12 cellular contexts compared by ENCODE assay signal in genomic region chr4:3502941-3503936, GRCh38. TPM values are rescaled to one million over a fixed set of nuclear protein-coding genes. Genes with fewer than 3 reads are reported as not detected.
DNase-seq lines count a peak whose midpoint lies in the region; ATAC-seq and TF ChIP-seq lines count a peak whose summit lies in the region.
"Had no signal": no experiment of that assay in that cellular context is flagged by ENCODE, and none has a peak within 500 bp of the region (broad histone marks: within the 10 kb centered on the region; RNA-seq: fewer than 3 reads in every experiment).

No MANE protein-coding gene starts in this region.

- H3K9me3 Mint-ChIP-seq in activated naive CD4-positive, alpha-beta T cell treated with anti-CD3 and anti-CD28 coated beads, Interleukin-2, amount 50 U/mL, for 72 hours: no peaks in the 10 kb centered on the region
- H3K9me3 Mint-ChIP-seq in activated naive CD4-positive, alpha-beta T cell treated with anti-CD3 and anti-CD28 coated beads for 36 hours: no peaks in the 10 kb centered on the region
- no peaks in the 10 kb centered on the region for H3K9me3 Mint-ChIP-seq in activated T-helper 1 cell treated with anti-CD3 and anti-CD28 coated beads, Interleukin-12 subunit alpha, Interleukin-12 subunit beta, Interleukin-2, Interleukin-4 antibody, amounts not matched to agents 30 ng/mL and 10 ng/mL and 1 ng/mL, durations not matched to agents 14 hours and 24 hours and 36 hours
- H3K9me3 Mint-ChIP-seq in stimulated activated effector memory CD8-positive, alpha-beta T cell treated with anti-CD3 and anti-CD28 coated beads, Interleukin-12 subunit alpha, Interleukin-12 subunit beta, amount 100 ng/mL, for 72 hours: no peaks in the 10 kb centered on the region

- H3K4me3 ChIP-seq in right atrium auricular region: no peak overlapping the region
- H3K4me3 ChIP-seq: HAP-1 had no signal

- no peaks in the 10 kb centered on the region for H3K27me3 Mint-ChIP-seq in activated naive CD4-positive, alpha-beta T cell treated with anti-CD3 and anti-CD28 coated beads for 36 hours (ENCODE audit: low read depth)
- no peaks in the 10 kb centered on the region for H3K27me3 Mint-ChIP-seq in activated T-helper 1 cell treated with anti-CD3 and anti-CD28 coated beads, Interleukin-12 subunit alpha, Interleukin-12 subunit beta, Interleukin-2, Interleukin-4 antibody, amounts not matched to agents 30 ng/mL and 10 ng/mL and 1 ng/mL, durations not matched to agents 14 hours and 24 hours and 36 hours (ENCODE audit: insufficient read depth)

- H3K9me3 ChIP-seq in right atrium auricular region: no peaks in the 10 kb centered on the region
- H3K9me3 ChIP-seq: HAP-1 had no signal

- peak in 1 of 2 donors; percentile 83 for ATAC-seq in activated naive CD4-positive, alpha-beta T cell treated with anti-CD3 and anti-CD28 coated beads, Interleukin-2, amount 50 U/mL, for 72 hours
- ATAC-seq in stimulated activated effector memory CD8-positive, alpha-beta T cell treated with anti-CD3 and anti-CD28 coated beads, Interleukin-12 subunit alpha, Interleukin-12 subunit beta, amount 100 ng/mL, for 72 hours: peak; percentile 69
- no peak for ATAC-seq in HG03439 (IDR thresholded peaks at IDR 0.05; ENCODE audit: unreplicated experiment)

- H3K4me1 Mint-ChIP-seq in activated naive CD4-positive, alpha-beta T cell treated with anti-CD3 and anti-CD28 coated beads for 36 hours (ENCODE audit: low read depth): peaks cover 3% of the 10 kb centered on the region
- H3K4me1 Mint-ChIP-seq in activated T-helper 1 cell treated with anti-CD3 and anti-CD28 coated beads, Interleukin-12 subunit alpha, Interleukin-12 subunit beta, Interleukin-2, Interleukin-4 antibody, amounts not matched to agents 30 ng/mL and 10 ng/mL and 1 ng/mL, durations not matched to agents 14 hours and 24 hours and 36 hours (ENCODE audit: low read depth): peaks cover 6% of the 10 kb centered on the region
- peaks cover 11% of the 10 kb centered on the region for H3K4me1 Mint-ChIP-seq in stimulated activated effector memory CD8-positive, alpha-beta T cell treated with anti-CD3 and anti-CD28 coated beads, Interleukin-12 subunit alpha, Interleukin-12 subunit beta, amount 100 ng/mL, for 72 hours

- DNase-seq in activated naive CD4-positive, alpha-beta T cell treated with anti-CD3 and anti-CD28 coated beads, Interleukin-2, amount 50 U/mL, for 72 hours (ENCODE audit: low spot score in 2 of 2): no peak
- DNase-seq in activated naive CD4-positive, alpha-beta T cell treated with anti-CD3 and anti-CD28 coated beads for 36 hours: no peak
- no peak for DNase-seq in activated T-helper 1 cell treated with anti-CD3 and anti-CD28 coated beads, Interleukin-12 subunit alpha, Interleukin-12 subunit beta, Interleukin-2, Interleukin-4 antibody, amounts not matched to agents 30 ng/mL and 10 ng/mL and 1 ng/mL, durations not matched to agents 14 hours and 24 hours and 36 hours (ENCODE audit: low spot score)
- DNase-seq in right atrium auricular region (ENCODE audit: low spot score) (no peak), NCI-H1417 treated with DMSO at 0.1 percent for 48 hours (lab: John Stamatoyannopoulos, UW) (no peak)
- DNase-seq in stimulated activated effector memory CD8-positive, alpha-beta T cell treated with anti-CD3 and anti-CD28 coated beads, Interleukin-12 subunit alpha, Interleukin-12 subunit beta, amount 100 ng/mL, for 72 hours (ENCODE audit: low spot score in 2 of 2): no peak
- DNase-seq: AML-193, NCI-H1417, NCI-H2029 treated with DMSO at 0.1 percent for 48 hours, NCI-H510A treated with DMSO at 0.1 percent for 48 hours had no signal

- H3K36me3 ChIP-seq in right atrium auricular region: peaks cover 56% of the 10 kb centered on the region

- peaks cover 0 to 1% of the 10 kb centered on the region in 2 donors for H3K36me3 Mint-ChIP-seq in activated naive CD4-positive, alpha-beta T cell treated with anti-CD3 and anti-CD28 coated beads, Interleukin-2, amount 50 U/mL, for 72 hours
- H3K36me3 Mint-ChIP-seq in activated naive CD4-positive, alpha-beta T cell treated with anti-CD3 and anti-CD28 coated beads for 36 hours (ENCODE audit: low read depth): peaks cover 18% of the 10 kb centered on the region
- H3K36me3 Mint-ChIP-seq in activated T-helper 1 cell treated with anti-CD3 and anti-CD28 coated beads, Interleukin-12 subunit alpha, Interleukin-12 subunit beta, Interleukin-2, Interleukin-4 antibody, amounts not matched to agents 30 ng/mL and 10 ng/mL and 1 ng/mL, durations not matched to agents 14 hours and 24 hours and 36 hours (ENCODE audit: low read depth): peaks cover 10% of the 10 kb centered on the region
- peaks cover 40% of the 10 kb centered on the region for H3K36me3 Mint-ChIP-seq in stimulated activated effector memory CD8-positive, alpha-beta T cell treated with anti-CD3 and anti-CD28 coated beads, Interleukin-12 subunit alpha, Interleukin-12 subunit beta, amount 100 ng/mL, for 72 hours

- no peaks in the 10 kb centered on the region for H3K27me3 ChIP-seq in right atrium auricular region

- no peak for TF ChIP-seq CTCF in right atrium auricular region (IDR thresholded peaks at IDR 0.05)

- peak overlapping the region; percentile 67 to 73 for H3K27ac ChIP-seq in right atrium auricular region

- peak overlapping the region; percentile 2 to 61 for H3K27ac Mint-ChIP-seq in activated naive CD4-positive, alpha-beta T cell treated with anti-CD3 and anti-CD28 coated beads, Interleukin-2, amount 50 U/mL, for 72 hours
- no peak overlapping the region for H3K27ac Mint-ChIP-seq in activated naive CD4-positive, alpha-beta T cell treated with anti-CD3 and anti-CD28 coated beads for 36 hours
- peak overlapping the region; percentile 38 for H3K27ac Mint-ChIP-seq in activated T-helper 1 cell treated with anti-CD3 and anti-CD28 coated beads, Interleukin-12 subunit alpha, Interleukin-12 subunit beta, Interleukin-2, Interleukin-4 antibody, amounts not matched to agents 30 ng/mL and 10 ng/mL and 1 ng/mL, durations not matched to agents 14 hours and 24 hours and 36 hours
- peak overlapping the region; percentile 78 for H3K27ac Mint-ChIP-seq in stimulated activated effector memory CD8-positive, alpha-beta T cell treated with anti-CD3 and anti-CD28 coated beads, Interleukin-12 subunit alpha, Interleukin-12 subunit beta, amount 100 ng/mL, for 72 hours

- CTCF ChIA-PET in activated naive CD4-positive, alpha-beta T cell treated with anti-CD3 and anti-CD28 coated beads for 36 hours (lab: Charles Lee): no interaction called here

- no peak overlapping the region for H3K4me3 Mint-ChIP-seq in activated naive CD4-positive, alpha-beta T cell treated with anti-CD3 and anti-CD28 coated beads for 36 hours
- no peak overlapping the region for H3K4me3 Mint-ChIP-seq in activated T-helper 1 cell treated with anti-CD3 and anti-CD28 coated beads, Interleukin-12 subunit alpha, Interleukin-12 subunit beta, Interleukin-2, Interleukin-4 antibody, amounts not matched to agents 30 ng/mL and 10 ng/mL and 1 ng/mL, durations not matched to agents 14 hours and 24 hours and 36 hours
- no peak overlapping the region for H3K4me3 Mint-ChIP-seq in stimulated activated effector memory CD8-positive, alpha-beta T cell treated with anti-CD3 and anti-CD28 coated beads, Interleukin-12 subunit alpha, Interleukin-12 subunit beta, amount 100 ng/mL, for 72 hours

- intact Hi-C loops in activated naive CD4-positive, alpha-beta T cell treated with anti-CD3 and anti-CD28 coated beads for 36 hours (cut with micrococcal nuclease): no loop called here
- intact Hi-C loops in activated T-helper 1 cell treated with anti-CD3 and anti-CD28 coated beads, Interleukin-12 subunit alpha, Interleukin-12 subunit beta, Interleukin-2, Interleukin-4 antibody, amounts not matched to agents 30 ng/mL and 10 ng/mL and 1 ng/mL, durations not matched to agents 14 hours and 24 hours and 36 hours (cut with micrococcal nuclease): no loop called here

- H3K4me1 ChIP-seq in right atrium auricular region: peaks cover 0 to 34% of the 10 kb centered on the region in 2 donors
- H3K4me1 ChIP-seq: HAP-1 had no signal

RNA-seq across cellular contexts. Expression of gene LRPAP1, which starts 29.0 kb away (rescaled TPM):
- 10 to 100 TPM; 44.9 to 48.7 TPM for total RNA-seq in activated naive CD4-positive, alpha-beta T cell treated with anti-CD3 and anti-CD28 coated beads, Interleukin-2, amount 50 U/mL, for 72 hours
- 10 to 100 TPM; 50.2 TPM for total RNA-seq in activated naive CD4-positive, alpha-beta T cell treated with anti-CD3 and anti-CD28 coated beads for 36 hours
- 86.4 and 88.1 TPM in 2 replicates for total RNA-seq in activated T-helper 1 cell treated with anti-CD3 and anti-CD28 coated beads, Interleukin-12 subunit alpha, Interleukin-12 subunit beta, Interleukin-2, Interleukin-4 antibody, amounts not matched to agents 30 ng/mL and 10 ng/mL and 1 ng/mL, durations not matched to agents 14 hours and 24 hours and 36 hours
- total RNA-seq in right atrium auricular region: 100 to 1,000 TPM; 256 to 321 TPM

RNA-seq across cellular contexts. Expression of gene DOK7, which starts 40.1 kb away (rescaled TPM):
- not detected for total RNA-seq in activated naive CD4-positive, alpha-beta T cell treated with anti-CD3 and anti-CD28 coated beads, Interleukin-2, amount 50 U/mL, for 72 hours
- total RNA-seq in activated naive CD4-positive, alpha-beta T cell treated with anti-CD3 and anti-CD28 coated beads for 36 hours: not detected
- not detected in 2 replicates for total RNA-seq in activated T-helper 1 cell treated with anti-CD3 and anti-CD28 coated beads, Interleukin-12 subunit alpha, Interleukin-12 subunit beta, Interleukin-2, Interleukin-4 antibody, amounts not matched to agents 30 ng/mL and 10 ng/mL and 1 ng/mL, durations not matched to agents 14 hours and 24 hours and 36 hours
- total RNA-seq in right atrium auricular region: 10 to 100 TPM; 31.0 to 68.9 TPM

Comparison
In these comparisons a context has a peak if more than half of its experiments do, and no peak if none do; other contexts are left out.
1. RNA of gene DOK7, which starts 40.1 kb away (total RNA-seq): 31.0 to 68.9 TPM in right atrium auricular region; not detected in activated naive CD4-positive, alpha-beta T cell treated with anti-CD3 and anti-CD28 coated beads, Interleukin-2, amount 50 U/mL, for 72 hours, not detected in activated naive CD4-positive, alpha-beta T cell treated with anti-CD3 and anti-CD28 coated beads for 36 hours and not detected in activated T-helper 1 cell treated with anti-CD3 and anti-CD28 coated beads, Interleukin-12 subunit alpha, Interleukin-12 subunit beta, Interleukin-2, Interleukin-4 antibody, amounts not matched to agents 30 ng/mL and 10 ng/mL and 1 ng/mL, durations not matched to agents 14 hours and 24 hours and 36 hours; every median in the first group is over 10 times any median in the second.